Comparison of ENCODE assay signal across 10 cellular contexts in genomic region chr10:132175907-132176581, GRCh38. TPM values are rescaled to one million over a fixed set of nuclear protein-coding genes. Genes with fewer than 3 reads are reported as not detected.
A peak's percentile ranks its signal among the peaks of the same experiment; 100 is the strongest.
DNase-seq lines count a peak whose midpoint lies in the region; ATAC-seq, FAIRE-seq and TF ChIP-seq lines count a peak whose summit lies in the region.
"Had no signal": no experiment of that assay in that cellular context is flagged by ENCODE, and none has a peak within 500 bp of the region (broad histone marks: within the 10 kb centered on the region; RNA-seq: fewer than 3 reads in every experiment).

No MANE protein-coding gene starts in this region.

- H3K4me1 ChIP-seq in RWPE2 (ENCODE audit: insufficient read depth, poor library complexity, severe bottlenecking) (no peaks in the 10 kb centered on the region), small intestine (ENCODE audit: control insufficient read depth in 2 of 2, insufficient read depth in 1 of 2, low read depth in 1 of 2, low read length in 1 of 2) (no peaks in the 10 kb centered on the region)

- in situ Hi-C loops in ACHN (cut with HindIII; ENCODE audit: low pct_ligation_motif_present, low pct_unique_long_range_greater_than_20kb, low sequenced_read_pairs): no loop called here

- H3K27ac ChIP-seq in RWPE2 (ENCODE audit: poor library complexity, severe bottlenecking) (no peak overlapping the region), small intestine (ENCODE audit: low read depth in 1 of 2, low read length in 1 of 2) (no peak overlapping the region)

- no peak for DNase-seq in stimulated activated naive CD8-positive, alpha-beta T cell treated with anti-CD3 and anti-CD28 coated beads, Interleukin-15, amount 100 ng/mL, for 72 hours
- no peak for DNase-seq in stimulated activated naive CD8-positive, alpha-beta T cell treated with anti-CD3 and anti-CD28 coated beads, Interleukin-15, Interleukin-2, amounts not matched to agents 100 U/mL and 50 U/mL, for 24 hours
- no peak for DNase-seq in RWPE2 (ENCODE audit: low spot score)
- peak; percentile 35 for DNase-seq in iPS-NIHi7 (ENCODE audit: extremely low spot score)
- no peak for DNase-seq in small intestine
- DNase-seq in activated T-helper 1 cell treated with anti-CD3 and anti-CD28 coated beads, Interleukin-12 subunit alpha, Interleukin-12 subunit beta, Interleukin-2, Interleukin-4 antibody, amounts not matched to agents 30 ng/mL and 10 ng/mL and 1 ng/mL, durations not matched to agents 14 hours and 24 hours and 36 hours (ENCODE audit: low spot score): no peak
- no peak for DNase-seq in cortex of kidney (lab: John Stamatoyannopoulos, UW)
- DNase-seq in ACHN: no peak

- intact Hi-C loops in activated T-helper 1 cell treated with anti-CD3 and anti-CD28 coated beads, Interleukin-12 subunit alpha, Interleukin-12 subunit beta, Interleukin-2, Interleukin-4 antibody, amounts not matched to agents 30 ng/mL and 10 ng/mL and 1 ng/mL, durations not matched to agents 14 hours and 24 hours and 36 hours (cut with micrococcal nuclease): no loop called here

- no peaks in the 10 kb centered on the region for H3K36me3 Mint-ChIP-seq in activated T-helper 1 cell treated with anti-CD3 and anti-CD28 coated beads, Interleukin-12 subunit alpha, Interleukin-12 subunit beta, Interleukin-2, Interleukin-4 antibody, amounts not matched to agents 30 ng/mL and 10 ng/mL and 1 ng/mL, durations not matched to agents 14 hours and 24 hours and 36 hours (ENCODE audit: low read depth)

- H3K4me3 ChIP-seq in RWPE2 (ENCODE audit: severe bottlenecking) (no peak overlapping the region), small intestine (ENCODE audit: low read depth in 1 of 2, low read length in 2 of 2) (no peak overlapping the region)

- peaks cover 84% of the 10 kb centered on the region for H3K27me3 Mint-ChIP-seq in stimulated activated naive CD8-positive, alpha-beta T cell treated with anti-CD3 and anti-CD28 coated beads, Interleukin-15, amount 100 ng/mL, for 72 hours
- H3K27me3 Mint-ChIP-seq in activated T-helper 1 cell treated with anti-CD3 and anti-CD28 coated beads, Interleukin-12 subunit alpha, Interleukin-12 subunit beta, Interleukin-2, Interleukin-4 antibody, amounts not matched to agents 30 ng/mL and 10 ng/mL and 1 ng/mL, durations not matched to agents 14 hours and 24 hours and 36 hours (ENCODE audit: insufficient read depth): peaks cover 17% of the 10 kb centered on the region

- H3K36me3 ChIP-seq in RWPE2 (ENCODE audit: low read depth) (no peaks in the 10 kb centered on the region), small intestine (ENCODE audit: control insufficient read depth in 2 of 2, insufficient read depth in 2 of 2, low read length in 2 of 2) (no peaks in the 10 kb centered on the region)

- no peak overlapping the region for H3K27ac Mint-ChIP-seq in stimulated activated naive CD8-positive, alpha-beta T cell treated with anti-CD3 and anti-CD28 coated beads, Interleukin-15, amount 100 ng/mL, for 72 hours
- no peak overlapping the region for H3K27ac Mint-ChIP-seq in activated T-helper 1 cell treated with anti-CD3 and anti-CD28 coated beads, Interleukin-12 subunit alpha, Interleukin-12 subunit beta, Interleukin-2, Interleukin-4 antibody, amounts not matched to agents 30 ng/mL and 10 ng/mL and 1 ng/mL, durations not matched to agents 14 hours and 24 hours and 36 hours
- H3K27ac Mint-ChIP-seq: memory B cell had no signal

- no peak overlapping the region for H3K4me3 Mint-ChIP-seq in stimulated activated naive CD8-positive, alpha-beta T cell treated with anti-CD3 and anti-CD28 coated beads, Interleukin-15, amount 100 ng/mL, for 72 hours
- H3K4me3 Mint-ChIP-seq in activated T-helper 1 cell treated with anti-CD3 and anti-CD28 coated beads, Interleukin-12 subunit alpha, Interleukin-12 subunit beta, Interleukin-2, Interleukin-4 antibody, amounts not matched to agents 30 ng/mL and 10 ng/mL and 1 ng/mL, durations not matched to agents 14 hours and 24 hours and 36 hours: no peak overlapping the region
- H3K4me3 Mint-ChIP-seq: memory B cell had no signal

- no peak for FAIRE-seq in small intestine (lab: Jason Lieb, UNC)

- H3K9me3 ChIP-seq in RWPE2 (ENCODE audit: severe bottlenecking) (no peaks in the 10 kb centered on the region), small intestine (ENCODE audit: control insufficient read depth, low read depth) (no peaks in the 10 kb centered on the region)

- H3K27me3 ChIP-seq in RWPE2 (ENCODE audit: insufficient read depth, poor library complexity, severe bottlenecking) (peaks cover 6% of the 10 kb centered on the region), small intestine (ENCODE audit: control insufficient read depth in 2 of 2, insufficient read depth in 2 of 2, low read length in 2 of 2) (peaks cover 0 to 11% of the 10 kb centered on the region in 2 donors)

- peaks cover 24% of the 10 kb centered on the region for H3K4me1 Mint-ChIP-seq in stimulated activated naive CD8-positive, alpha-beta T cell treated with anti-CD3 and anti-CD28 coated beads, Interleukin-15, amount 100 ng/mL, for 72 hours
- peaks cover 10% of the 10 kb centered on the region for H3K4me1 Mint-ChIP-seq in activated T-helper 1 cell treated with anti-CD3 and anti-CD28 coated beads, Interleukin-12 subunit alpha, Interleukin-12 subunit beta, Interleukin-2, Interleukin-4 antibody, amounts not matched to agents 30 ng/mL and 10 ng/mL and 1 ng/mL, durations not matched to agents 14 hours and 24 hours and 36 hours (ENCODE audit: low read depth)

- peaks cover 6 to 8% of the 10 kb centered on the region in 2 donors for H3K9me3 Mint-ChIP-seq in stimulated activated naive CD8-positive, alpha-beta T cell treated with anti-CD3 and anti-CD28 coated beads, Interleukin-15, amount 100 ng/mL, for 72 hours
- H3K9me3 Mint-ChIP-seq in activated T-helper 1 cell treated with anti-CD3 and anti-CD28 coated beads, Interleukin-12 subunit alpha, Interleukin-12 subunit beta, Interleukin-2, Interleukin-4 antibody, amounts not matched to agents 30 ng/mL and 10 ng/mL and 1 ng/mL, durations not matched to agents 14 hours and 24 hours and 36 hours: peaks cover 4% of the 10 kb centered on the region

- peak; percentile 73 for ATAC-seq in stimulated activated naive CD8-positive, alpha-beta T cell treated with anti-CD3 and anti-CD28 coated beads, Interleukin-15, amount 100 ng/mL, for 72 hours
- ATAC-seq in stimulated activated naive CD8-positive, alpha-beta T cell treated with anti-CD3 and anti-CD28 coated beads, Interleukin-15, Interleukin-2, amounts not matched to agents 100 U/mL and 50 U/mL, for 24 hours: no peak
- peak; percentile 23; the same call in 1 of the 3 replicates for ATAC-seq in RWPE2 (ENCODE audit: low read depth)
- ATAC-seq: HCT116 had no signal

- 8 to 10% (median 9%) methylated on average over 16 of the region's 16 CpGs for WGBS in small intestine, 3 donors

- TF ChIP-seq CTCF in RWPE2 (IDR thresholded peaks at IDR 0.05; ENCODE audit: poor library complexity, severe bottlenecking): no peak

RNA-seq across cellular contexts. Expression of gene DPYSL4, which starts 10.7 kb away (rescaled TPM):
- polyA plus RNA-seq in small intestine: 1 to 10 TPM in 1 of 3 donors, not detected in 2; 1.0 TPM
- 24.1 and 24.7 TPM in 2 replicates for total RNA-seq in activated T-helper 1 cell treated with anti-CD3 and anti-CD28 coated beads, Interleukin-12 subunit alpha, Interleukin-12 subunit beta, Interleukin-2, Interleukin-4 antibody, amounts not matched to agents 30 ng/mL and 10 ng/mL and 1 ng/mL, durations not matched to agents 14 hours and 24 hours and 36 hours
